In the genomic region with DNA sequence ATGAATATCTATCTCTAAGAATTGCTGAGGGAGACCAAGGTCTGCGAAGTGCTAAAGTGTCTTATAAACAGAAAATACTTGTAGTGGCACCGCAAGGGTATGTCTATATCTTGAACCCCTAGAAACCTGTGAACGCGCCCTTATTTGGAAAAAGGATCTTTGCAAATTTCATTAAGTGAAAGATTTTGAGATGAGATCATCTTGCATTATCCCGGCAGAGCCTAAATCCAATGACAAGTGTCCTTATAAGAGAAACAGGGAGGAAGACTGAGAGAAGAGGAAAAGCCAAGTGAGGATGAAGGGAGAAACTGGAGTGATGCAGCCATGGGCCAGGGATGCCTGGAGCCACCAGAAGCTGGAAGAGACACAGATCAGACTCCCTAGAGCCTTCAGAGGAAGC, we compare ENCODE assay signal across 20 cellular contexts. TPM values are rescaled to one million over a fixed set of nuclear protein-coding genes. Genes with fewer than 3 reads are reported as not detected.
DNase-seq lines count a peak whose midpoint lies in the region; ATAC-seq and TF ChIP-seq lines count a peak whose summit lies in the region.
"Had no signal": no experiment of that assay in that cellular context is flagged by ENCODE, and none has a peak within 500 bp of the region (broad histone marks: within the 10 kb centered on the region; RNA-seq: fewer than 3 reads in every experiment).

No MANE protein-coding gene starts in this region.

- H3K79me2 ChIP-seq in neural progenitor cell (ENCODE audit: low read depth): no peaks in the 10 kb centered on the region

- no peak overlapping the region for H2AFZ ChIP-seq in neural progenitor cell (replicated peaks)

- in situ Hi-C loops in GM13976 (cut with MboI; ENCODE audit: low sequenced_read_pairs, unreplicated experiment): no loop called here

- no peaks in the 10 kb centered on the region for H3K27me3 Mint-ChIP-seq in activated T-cell treated with anti-CD3 and anti-CD28 coated beads, Interleukin-2, amount 50 U/mL, for 24 hours
- H3K27me3 Mint-ChIP-seq in glutamatergic neuron (ENCODE audit: unreplicated experiment) (no peaks in the 10 kb centered on the region), neural progenitor cell (ENCODE audit: insufficient read depth, low read depth) (peaks cover 11% of the 10 kb centered on the region)
- H3K27me3 Mint-ChIP-seq: B cell; CD4-positive, alpha-beta T cell had no signal

- ATAC-seq in stimulated activated naive CD8-positive, alpha-beta T cell treated with anti-CD3 and anti-CD28 coated beads, Interleukin-15, Interleukin-2, amounts not matched to agents 100 U/mL and 50 U/mL, for 24 hours: no peak
- ATAC-seq: A549; CD8-positive, alpha-beta T cell had no signal

- no peak overlapping the region for H3K9ac ChIP-seq in neural progenitor cell
- H3K9ac ChIP-seq: BLaER1 treated with 17β-estradiol and CSF1 and Interleukin-3, amounts not matched to agents 10 nM and 100 nM had no signal

- no peaks in the 10 kb centered on the region for H3K27me3 ChIP-seq in SJSA1 (replicated peaks)
- H3K27me3 ChIP-seq in neural progenitor cell: no peaks in the 10 kb centered on the region
- H3K27me3 ChIP-seq: BLaER1 treated with 17β-estradiol and CSF1 and Interleukin-3, amounts not matched to agents 10 nM and 100 nM had no signal

- H4K20me1 ChIP-seq in neural progenitor cell (ENCODE audit: low read depth): no peaks in the 10 kb centered on the region

- H3K27ac ChIP-seq in SJSA1 (no peak overlapping the region), neural progenitor cell (no peak overlapping the region)
- H3K27ac ChIP-seq: 22Rv1; A549; BLaER1 treated with 17β-estradiol and CSF1 and Interleukin-3, amounts not matched to agents 10 nM and 100 nM; C4-2B had no signal

- no peak overlapping the region for H3K4me3 Mint-ChIP-seq in activated T-cell treated with anti-CD3 and anti-CD28 coated beads, Interleukin-2, amount 50 U/mL, for 24 hours
- H3K4me3 Mint-ChIP-seq in glutamatergic neuron (ENCODE audit: unreplicated experiment): no peak overlapping the region
- H3K4me3 Mint-ChIP-seq in neural progenitor cell: no peak overlapping the region
- H3K4me3 Mint-ChIP-seq: B cell; CD4-positive, alpha-beta T cell; CD8-positive, alpha-beta T cell had no signal

- H3F3A ChIP-seq in neural progenitor cell (ENCODE audit: low read depth): peaks cover 29% of the 10 kb centered on the region

- H3K9me3 ChIP-seq in SJSA1 (replicated peaks) (no peaks in the 10 kb centered on the region), neural progenitor cell (ENCODE audit: low read depth) (no peaks in the 10 kb centered on the region)
- H3K9me3 ChIP-seq: A549; BLaER1 treated with 17β-estradiol and CSF1 and Interleukin-3, amounts not matched to agents 10 nM and 100 nM; Caco-2 had no signal

- no peak for TF ChIP-seq CTCF in glutamatergic neuron (IDR thresholded peaks at IDR 0.05; ENCODE audit: partially characterized antibody, unreplicated experiment)
- no peak for TF ChIP-seq CTCF in neural progenitor cell (IDR thresholded peaks at IDR 0.05)
- TF ChIP-seq CTCF in GM13976 (IDR thresholded peaks at IDR 0.05; ENCODE audit: borderline replicate concordance, control extremely low read depth, extremely low read depth, insufficient read depth, missing control alignments): no peak

- peaks cover 99% of the 10 kb centered on the region for H3K36me3 Mint-ChIP-seq in activated T-cell treated with anti-CD3 and anti-CD28 coated beads, Interleukin-2, amount 50 U/mL, for 24 hours (ENCODE audit: low read depth)
- H3K36me3 Mint-ChIP-seq in glutamatergic neuron (ENCODE audit: unreplicated experiment) (no peaks in the 10 kb centered on the region), neural progenitor cell (peaks cover 15% of the 10 kb centered on the region)

- DNase-seq in activated T-cell treated with anti-CD3 and anti-CD28 coated beads, Interleukin-2, amount 50 U/mL, for 24 hours: no peak
- DNase-seq in activated T-cell treated with anti-CD3 and anti-CD28 coated beads for 4 hours: no peak
- peak; percentile 67 to 77 for DNase-seq in SJSA1 (ENCODE audit: low read depth in 1 of 2, low spot score in 2 of 2)
- DNase-seq in glutamatergic neuron: no peak
- DNase-seq in neural progenitor cell (ENCODE audit: low spot score): no peak
- no peak for DNase-seq in GM13976 (ENCODE audit: low spot score)
- no peak for DNase-seq in HK-2 (ENCODE audit: unreplicated experiment)
- no peak for DNase-seq in stimulated activated naive CD8-positive, alpha-beta T cell treated with anti-CD3 and anti-CD28 coated beads, Interleukin-15, Interleukin-2, amounts not matched to agents 100 U/mL and 50 U/mL, for 24 hours
- DNase-seq: AML-193; Caco-2; Calu3; CD4-positive, alpha-beta T cell; CD8-positive, alpha-beta T cell; DMS79 treated with DMSO at 0.1 percent for 48 hours; GF-D8 had no signal

- H3K4me1 Mint-ChIP-seq in activated T-cell treated with anti-CD3 and anti-CD28 coated beads, Interleukin-2, amount 50 U/mL, for 24 hours (ENCODE audit: low read depth): no peaks in the 10 kb centered on the region
- peaks cover 2% of the 10 kb centered on the region for H3K4me1 Mint-ChIP-seq in glutamatergic neuron (ENCODE audit: low read depth, unreplicated experiment)
- peaks cover 9% of the 10 kb centered on the region for H3K4me1 Mint-ChIP-seq in neural progenitor cell
- H3K4me1 Mint-ChIP-seq: B cell had no signal

- H3K4me2 ChIP-seq in neural progenitor cell: no peak overlapping the region
- H3K4me2 ChIP-seq: A549; BLaER1 treated with 17β-estradiol and CSF1 and Interleukin-3, amounts not matched to agents 10 nM and 100 nM had no signal

- H3K36me3 ChIP-seq in SJSA1: peaks cover 100% of the 10 kb centered on the region
- no peaks in the 10 kb centered on the region for H3K36me3 ChIP-seq in neural progenitor cell

- H3K27ac Mint-ChIP-seq in activated T-cell treated with anti-CD3 and anti-CD28 coated beads, Interleukin-2, amount 50 U/mL, for 24 hours: peak overlapping the region; percentile 2
- H3K27ac Mint-ChIP-seq in glutamatergic neuron (ENCODE audit: unreplicated experiment) (peak overlapping the region; percentile 59), neural progenitor cell (peak overlapping the region; percentile 13)
- H3K27ac Mint-ChIP-seq: B cell; CD4-positive, alpha-beta T cell; CD8-positive, alpha-beta T cell had no signal

- H3K4me1 ChIP-seq in SJSA1 (replicated peaks) (no peaks in the 10 kb centered on the region), neural progenitor cell (peaks cover 14% of the 10 kb centered on the region)
- H3K4me1 ChIP-seq: A549, Caco-2 had no signal

- H3K4me3 ChIP-seq in SJSA1: no peak overlapping the region
- no peak overlapping the region for H3K4me3 ChIP-seq in neural progenitor cell
- H3K4me3 ChIP-seq: A549; BLaER1 treated with 17β-estradiol and CSF1 and Interleukin-3, amounts not matched to agents 10 nM and 100 nM had no signal

- no peaks in the 10 kb centered on the region for H3K9me3 Mint-ChIP-seq in activated T-cell treated with anti-CD3 and anti-CD28 coated beads, Interleukin-2, amount 50 U/mL, for 24 hours
- no peaks in the 10 kb centered on the region for H3K9me3 Mint-ChIP-seq in glutamatergic neuron (ENCODE audit: unreplicated experiment)
- H3K9me3 Mint-ChIP-seq in neural progenitor cell: no peaks in the 10 kb centered on the region
- H3K9me3 Mint-ChIP-seq: CD4-positive, alpha-beta T cell; CD8-positive, alpha-beta T cell had no signal

RNA-seq across cellular contexts. Expression of a gene that starts 27.7 kb away (rescaled TPM):
- 271 and 433 TPM in 2 replicates for total RNA-seq in SJSA1 (2014; rRNA removed; shearing (Covaris generic))
- 27.4 TPM for total RNA-seq in glutamatergic neuron (ENCODE audit: unreplicated experiment)
- total RNA-seq in neural progenitor cell (ENCODE audit: low replicate concordance): 23.5 and 28.7 TPM in 2 replicates

Comparison
In these comparisons a context has a peak if more than half of its experiments do, and no peak if none do; other contexts are left out.
1. DNase-seq: peak in SJSA1 (2 of 2); none in activated T-cell treated with anti-CD3 and anti-CD28 coated beads, Interleukin-2, amount 50 U/mL, for 24 hours (single experiment), activated T-cell treated with anti-CD3 and anti-CD28 coated beads for 4 hours (single experiment), glutamatergic neuron (single experiment), neural progenitor cell (single experiment), GM13976 (single experiment), HK-2 (single experiment) and stimulated activated naive CD8-positive, alpha-beta T cell treated with anti-CD3 and anti-CD28 coated beads, Interleukin-15, Interleukin-2, amounts not matched to agents 100 U/mL and 50 U/mL, for 24 hours (single experiment).
2. H3K27ac Mint-ChIP-seq: peak in every context shown above with its lines; median percentile 59 in glutamatergic neuron; 13 in neural progenitor cell; 2 in activated T-cell treated with anti-CD3 and anti-CD28 coated beads, Interleukin-2, amount 50 U/mL, for 24 hours.